Comparison of ENCODE assay signal across 1 cellular context in the genomic region with DNA sequence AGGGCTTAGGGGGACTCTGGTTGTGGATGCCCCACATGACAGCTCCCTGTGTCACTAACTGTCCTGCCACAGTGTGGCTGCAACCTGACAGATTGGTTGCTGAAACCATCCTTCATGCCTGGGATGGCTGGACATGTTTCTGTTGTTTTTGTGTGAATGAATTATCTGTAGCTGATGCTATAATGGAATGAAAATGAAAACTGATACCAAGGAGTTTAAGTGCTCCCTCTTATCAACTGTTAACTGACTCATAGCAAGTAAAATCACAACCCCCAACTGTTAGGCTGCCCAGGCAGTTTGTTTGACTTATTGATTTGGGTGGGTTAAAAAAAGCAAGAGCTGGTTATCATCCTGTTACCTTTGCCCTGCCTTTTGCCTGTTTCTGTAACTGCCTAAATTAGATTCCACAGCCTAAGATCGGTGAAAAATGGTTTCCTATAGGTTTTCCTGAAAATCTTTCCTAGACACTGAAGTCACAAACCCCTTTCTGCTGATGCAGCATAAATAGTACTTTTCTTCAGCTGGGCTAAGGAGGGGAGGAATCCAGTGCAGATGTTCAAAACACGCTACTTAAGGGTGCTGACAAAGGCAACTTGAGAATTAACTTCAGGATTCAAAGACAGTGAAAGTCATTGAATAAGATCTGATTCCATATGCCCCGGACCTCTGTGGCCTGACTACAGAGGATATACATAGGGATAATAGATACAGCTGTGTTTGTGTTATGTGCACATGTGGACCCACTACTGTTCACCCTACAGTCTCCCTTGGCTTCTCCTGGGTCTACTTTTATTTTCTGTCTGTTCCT.
TF ChIP-seq lines count a peak whose summit lies in the region.

No MANE protein-coding gene starts in this region.

TF ChIP-seq in liver, 16 proteins besides CTCF, POLR2A, EP300 and RAD21 (continued from another document):
- TF ChIP-seq REST (IDR thresholded peaks at IDR 0.05) (peak; percentile 81), YY1 (IDR thresholded peaks at IDR 0.05) (peak; percentile 86)
